In the genomic region with DNA sequence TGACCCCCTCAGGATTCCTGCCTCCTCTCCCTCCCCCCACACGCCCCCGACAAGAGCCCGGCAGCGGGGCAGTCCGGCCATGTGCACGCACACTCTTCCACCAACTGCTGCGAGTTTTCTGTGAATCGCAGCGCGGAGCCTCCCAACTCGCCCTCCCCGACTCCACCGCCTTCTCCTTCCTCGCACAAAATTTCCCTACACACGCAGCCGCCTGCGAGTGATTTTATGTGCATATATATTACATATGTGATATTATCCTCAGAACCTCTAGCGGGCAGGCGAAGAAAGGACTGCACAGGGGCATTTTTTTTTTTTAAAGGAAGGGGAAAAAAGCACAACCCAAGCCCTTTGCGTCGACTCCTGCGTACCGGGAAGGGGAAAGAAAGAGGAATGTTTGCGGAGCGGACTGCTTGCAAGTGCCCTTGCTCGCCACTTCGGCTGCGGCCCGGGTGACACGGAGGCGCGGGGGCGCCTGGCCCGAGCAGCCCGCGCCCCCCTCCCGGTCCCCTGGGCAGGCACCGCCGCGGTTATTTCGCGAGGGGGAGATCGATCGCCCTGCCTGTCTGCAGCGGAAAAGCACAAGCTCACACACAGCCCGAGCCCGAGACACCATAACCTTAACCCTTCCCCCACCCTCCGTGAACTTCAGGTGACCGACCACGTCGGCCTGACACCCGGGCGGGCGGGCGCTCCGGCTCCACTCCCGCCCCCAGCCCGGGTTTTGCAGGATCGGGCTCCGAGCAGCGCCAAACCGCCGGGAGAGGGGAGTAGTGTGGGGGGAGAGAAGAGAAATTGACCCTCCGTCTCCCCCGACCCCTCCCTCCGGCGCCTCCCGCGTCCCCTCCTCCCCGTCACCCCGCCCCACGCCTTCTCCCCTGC, we compare ENCODE assay signal across 8 cellular contexts. TPM values are rescaled to one million over a fixed set of nuclear protein-coding genes. Genes with fewer than 3 reads are reported as not detected.
DNase-seq lines count a peak whose midpoint lies in the region; ATAC-seq and TF ChIP-seq lines count a peak whose summit lies in the region.

No MANE protein-coding gene starts in this region.

- peak; percentile 89 for DNase-seq in Caki2 (ENCODE audit: low read depth)
- DNase-seq in Peyer's patch: peak; percentile 74 to 82 (median 77)
- peak; percentile 83 for DNase-seq in activated effector memory CD4-positive, alpha-beta T cell treated with anti-CD3 and anti-CD28 coated beads, Interleukin-2, amount 50 U/mL, for 16 hours
- peak; percentile 65 to 85 for DNase-seq in foreskin fibroblast
- DNase-seq in neural progenitor cell (ENCODE audit: low spot score): peak; percentile 71
- DNase-seq in superior temporal gyrus (ENCODE audit: extremely low spot score): peak; percentile 70

- peak overlapping the region; percentile 92 to 95 (median 94) for H3K27ac ChIP-seq in Peyer's patch
- no peak overlapping the region for H3K27ac ChIP-seq in neural progenitor cell

- TF ChIP-seq POLR2A in Peyer's patch (IDR thresholded peaks at IDR 0.05): peak; percentile 11 to 22

- H3K4me2 ChIP-seq in neural progenitor cell: peak overlapping the region; percentile 95

- H3K4me3 ChIP-seq in Peyer's patch (peak overlapping the region; percentile 52 to 85 (median 81)), foreskin fibroblast (ENCODE audit: low read depth in 1 of 2, low read length in 2 of 2) (peak overlapping the region; percentile 60 to 92), neural progenitor cell (peak overlapping the region; percentile 96)

- H3K27me3 Mint-ChIP-seq in neural progenitor cell (ENCODE audit: insufficient read depth, low read depth): peaks cover 3% of the 10 kb centered on the region

- H3K4me1 Mint-ChIP-seq in neural progenitor cell: peaks cover 40% of the 10 kb centered on the region

- H3K27me3 ChIP-seq in Peyer's patch (no peaks in the 10 kb centered on the region), neural progenitor cell (peaks cover 20% of the 10 kb centered on the region)

- peaks cover 26% of the 10 kb centered on the region for H3F3A ChIP-seq in neural progenitor cell (ENCODE audit: low read depth)

- ATAC-seq in GM19397 (IDR thresholded peaks at IDR 0.05; ENCODE audit: unreplicated experiment): peak; percentile 59
- ATAC-seq in HG03565 (IDR thresholded peaks at IDR 0.05; ENCODE audit: unreplicated experiment): peak; percentile 36

- H3K4me1 ChIP-seq in Peyer's patch (peaks cover 0 to 26% (median 0%) of the 10 kb centered on the region in 4 donors), neural progenitor cell (peaks cover 8% of the 10 kb centered on the region)

- no peak overlapping the region for H3K9ac ChIP-seq in neural progenitor cell

- H3K9me3 Mint-ChIP-seq in neural progenitor cell: no peaks in the 10 kb centered on the region

- H4K20me1 ChIP-seq in neural progenitor cell (ENCODE audit: low read depth): peaks cover 51% of the 10 kb centered on the region

- peaks cover 63% of the 10 kb centered on the region for H3K79me2 ChIP-seq in neural progenitor cell (ENCODE audit: low read depth)

- H3K36me3 Mint-ChIP-seq in neural progenitor cell: peaks cover 5% of the 10 kb centered on the region

- TF ChIP-seq CTCF in Peyer's patch (IDR thresholded peaks at IDR 0.05): peak; percentile 2 to 32 (median 21)
- peak; percentile 10 for TF ChIP-seq CTCF in foreskin fibroblast (IDR thresholded peaks at IDR 0.05; ENCODE audit: low read depth, low read length)
- peak; percentile 18 for TF ChIP-seq CTCF in neural progenitor cell (IDR thresholded peaks at IDR 0.05)

- peak overlapping the region; percentile 89 for H2AFZ ChIP-seq in neural progenitor cell (replicated peaks)

- H3K9me3 ChIP-seq in Peyer's patch (no peaks in the 10 kb centered on the region), neural progenitor cell (ENCODE audit: low read depth) (no peaks in the 10 kb centered on the region)

- peak overlapping the region; percentile 77 for H3K27ac Mint-ChIP-seq in neural progenitor cell

- peak overlapping the region; percentile 92 for H3K4me3 Mint-ChIP-seq in neural progenitor cell

- in situ Hi-C loops in Caki2 (cut with HindIII; ENCODE audit: low pct_unique_long_range_greater_than_20kb, low sequenced_read_pairs): no loop called here

- H3K36me3 ChIP-seq in Peyer's patch: no peaks in the 10 kb centered on the region
- H3K36me3 ChIP-seq in neural progenitor cell: no peaks in the 10 kb centered on the region

RNA-seq across cellular contexts. Expression of gene ZNF827, which starts 2.2 kb away (rescaled TPM):
- 1.8 and 4.6 TPM in 2 replicates for total RNA-seq in Caki2 (2014; rRNA removed; shearing (Covaris generic); ENCODE audit: low replicate concordance)
- total RNA-seq in Peyer's patch: 100 to 1,000 TPM in 1 of 4 donors, 10 to 100 TPM in 3; 46.3 to 206 (median 60.5) TPM
- 7.1 and 7.7 TPM in 2 replicates for total RNA-seq in neural progenitor cell (ENCODE audit: low replicate concordance)
